ENCODE assay signal across 27 cellular contexts in the genomic region with DNA sequence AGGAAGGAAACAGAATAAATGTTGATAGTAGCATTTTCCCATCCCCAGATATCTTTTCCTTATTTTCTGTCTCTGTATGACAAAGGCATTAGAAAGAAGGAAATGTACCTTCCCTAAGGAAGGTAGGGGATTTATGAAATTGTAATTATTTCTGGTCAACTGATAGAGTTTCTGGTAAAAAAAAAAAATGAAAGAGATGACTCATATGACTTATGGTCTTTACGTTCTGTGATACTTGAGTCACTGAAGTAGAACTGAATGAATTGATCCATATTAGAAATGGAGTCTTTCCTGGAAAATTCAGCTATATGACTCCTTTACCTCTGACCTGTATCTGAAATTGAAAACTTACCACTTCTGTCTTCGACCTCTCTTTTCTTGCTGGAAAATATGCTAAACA.
"Had no signal": no experiment of that assay in that cellular context is flagged by ENCODE, and none has a peak within 500 bp of the region (broad histone marks: within the 10 kb centered on the region; RNA-seq: fewer than 3 reads in every experiment).

No MANE protein-coding gene starts in this region.

- DNase-seq: activated CD4-positive, alpha-beta T cell treated with anti-CD3 and anti-CD28 coated beads, Interleukin-2, amount 10 ng/mL, durations not matched to agents 24 days and 14 days; activated CD4-positive, alpha-beta T cell treated with anti-CD3 and anti-CD28 coated beads, Interleukin-2, amount 50 U/mL, for 48 hours; activated CD4-positive, CD25-positive, alpha-beta regulatory T cell treated with anti-CD3 and anti-CD28 coated beads, Interleukin-2, amount 50 U/mL, for 72 hours; activated CD8-positive, alpha-beta memory T cell treated with anti-CD3 and anti-CD28 coated beads for 24 hours; activated gamma-delta T cell; activated naive CD4-positive, alpha-beta T cell treated with anti-CD3 and anti-CD28 coated beads for 36 hours; activated T-cell treated with anti-CD3 and anti-CD28 coated beads, Interleukin-2, amount 50 U/mL, for 4 hours; amygdala; KG1; NCI-H1105; NCI-H1436; NCI-H1694 treated with DMSO at 0.1 percent for 48 hours; NCI-H2029 treated with DMSO at 0.1 percent for 48 hours; NCI-H510A treated with DMSO at 0.1 percent for 48 hours; NCI-H69; NK-92 treated with Interleukin-12 subunit alpha and Interleukin-12 subunit beta, amount 100 ng/mL, for 24 hours; OCI-M1; RPMI8226; SHP77; T-helper 17 cell; T-helper 9 cell had no signal

- H3K27me3 ChIP-seq: cardiac muscle cell, SJSA1 had no signal

- H3K4me3 Mint-ChIP-seq: activated CD4-positive, alpha-beta T cell treated with anti-CD3 and anti-CD28 coated beads, Interleukin-2, amount 10 ng/mL, durations not matched to agents 24 days and 14 days; activated naive CD4-positive, alpha-beta T cell treated with anti-CD3 and anti-CD28 coated beads for 36 hours; activated naive CD8-positive, alpha-beta T cell; activated T-cell treated with anti-CD3 and anti-CD28 coated beads, Interleukin-2, amount 50 U/mL, for 4 hours; brain; T-helper 17 cell; WTC11 had no signal

- H3K9me3 Mint-ChIP-seq: activated CD4-positive, alpha-beta T cell treated with anti-CD3 and anti-CD28 coated beads, Interleukin-2, amount 10 ng/mL, durations not matched to agents 24 days and 14 days; activated T-cell treated with anti-CD3 and anti-CD28 coated beads, Interleukin-2, amount 50 U/mL, for 4 hours; brain; WTC11 had no signal

- H3K27me3 Mint-ChIP-seq: activated CD4-positive, alpha-beta T cell treated with anti-CD3 and anti-CD28 coated beads, Interleukin-2, amount 10 ng/mL, durations not matched to agents 24 days and 14 days; activated naive CD8-positive, alpha-beta T cell; brain; T-helper 17 cell had no signal

- ATAC-seq: activated T-cell treated with anti-CD3 and anti-CD28 coated beads, Interleukin-2, amount 50 U/mL, for 4 hours; Panc1; T-helper 17 cell; WTC11 had no signal

- H3K4me1 Mint-ChIP-seq: T-helper 17 cell had no signal

- H3K36me3 ChIP-seq: cardiac muscle cell, SJSA1 had no signal

- H3K9me3 ChIP-seq: SJSA1 had no signal

- H3K36me3 Mint-ChIP-seq: activated naive CD8-positive, alpha-beta T cell; brain; WTC11 had no signal

- H3K27ac ChIP-seq: cardiac muscle cell, SJSA1 had no signal

- H3K4me3 ChIP-seq: cardiac muscle cell, SJSA1 had no signal

- H3K27ac Mint-ChIP-seq: activated CD4-positive, alpha-beta T cell treated with anti-CD3 and anti-CD28 coated beads, Interleukin-2, amount 10 ng/mL, durations not matched to agents 24 days and 14 days; activated naive CD4-positive, alpha-beta T cell treated with anti-CD3 and anti-CD28 coated beads for 36 hours; activated naive CD8-positive, alpha-beta T cell; brain; T-helper 17 cell; WTC11 had no signal
